ENCODE assay signal across 24 cellular contexts in the genomic region with DNA sequence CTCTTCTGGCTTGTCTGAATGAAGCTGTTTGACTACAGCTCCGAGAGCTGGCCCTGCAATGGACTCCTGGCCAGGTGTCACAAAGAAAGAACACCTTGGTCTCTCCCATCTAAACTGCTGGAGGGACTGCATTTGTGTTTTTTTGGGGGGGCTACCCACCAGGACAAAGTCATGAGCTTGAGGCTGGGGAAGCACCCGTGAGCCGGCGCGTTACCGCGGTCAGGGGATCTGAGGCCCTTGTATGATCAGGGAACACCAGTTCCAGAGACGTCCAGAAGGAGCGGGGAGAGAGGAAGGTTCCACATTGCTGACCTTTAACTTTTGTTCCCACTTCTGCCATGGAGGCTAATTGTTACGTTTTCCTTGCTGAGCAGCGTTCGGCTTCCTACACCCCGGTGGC.
"Had no signal": no experiment of that assay in that cellular context is flagged by ENCODE, and none has a peak within 500 bp of the region (broad histone marks: within the 10 kb centered on the region; RNA-seq: fewer than 3 reads in every experiment).

No MANE protein-coding gene starts in this region.

- H3K4me3 Mint-ChIP-seq: naive thymus-derived CD8-positive, alpha-beta T cell; nephron progenitor cell; stimulated activated memory B cell treated with anti-CD40 and anti-IgM and Interleukin-4, amounts not matched to agents 10 μg/mL and 1 μg/mL and 100 μg/mL, for 72 hours had no signal

- H3K9me3 Mint-ChIP-seq: naive thymus-derived CD8-positive, alpha-beta T cell; nephron progenitor cell had no signal

- H3K27me3 ChIP-seq: foreskin keratinocyte, pancreas, testis, tibial nerve had no signal

- H3K4me1 Mint-ChIP-seq: stimulated activated memory B cell treated with anti-CD40 and anti-IgM and Interleukin-4, amounts not matched to agents 10 μg/mL and 1 μg/mL and 100 μg/mL, for 72 hours had no signal

- H3K36me3 ChIP-seq: esophagus muscularis mucosa, gastroesophageal sphincter, heart left ventricle, left lung, lower lobe of right lung, neutrophil, pancreas, tibial nerve, upper lobe of left lung had no signal

- H3K27ac ChIP-seq: coronary artery, esophagus muscularis mucosa, foreskin keratinocyte, gastroesophageal sphincter, heart left ventricle, left lung, lower lobe of right lung, neutrophil, pancreas, testis, tibial nerve, upper lobe of left lung had no signal

- H3K4me2 ChIP-seq: smooth muscle cell had no signal

- H3K4me1 ChIP-seq: esophagus muscularis mucosa, foreskin keratinocyte, gastroesophageal sphincter, heart left ventricle, left lung, lower lobe of right lung, pancreas, testis, tibial nerve, upper lobe of left lung had no signal

- H3K9me3 ChIP-seq: esophagus muscularis mucosa, gastroesophageal sphincter, heart left ventricle, left lung, lower lobe of right lung, neutrophil, pancreas, testis, tibial nerve, upper lobe of left lung had no signal

- H3K27ac Mint-ChIP-seq: nephron progenitor cell; progenitor cell of endocrine pancreas; stimulated activated memory B cell treated with anti-CD40 and anti-IgM and Interleukin-4, amounts not matched to agents 10 μg/mL and 1 μg/mL and 100 μg/mL, for 72 hours had no signal

- DNase-seq: dermis blood vessel endothelial cell; effector memory CD4-positive, alpha-beta T cell; foreskin keratinocyte; heart left ventricle; hippocampal formation; left cardiac atrium; left lung; lower lobe of right lung; naive thymus-derived CD8-positive, alpha-beta T cell; nephron progenitor cell; pancreas; stimulated activated CD4-positive, alpha-beta T cell treated with anti-CD3 and anti-CD28 coated beads, Interleukin-4, amount 100 ng/mL, for 4 hours; stimulated activated naive CD8-positive, alpha-beta T cell treated with anti-CD3 and anti-CD28 coated beads, Interleukin-15, Interleukin-2, amounts not matched to agents 100 U/mL and 50 U/mL, for 24 hours; substantia nigra; testis; upper lobe of left lung had no signal

- H3K4me3 ChIP-seq: coronary artery, esophagus muscularis mucosa, gastroesophageal sphincter, heart left ventricle, left lung, lower lobe of right lung, pancreas, smooth muscle cell, testis, tibial nerve, upper lobe of left lung had no signal

- H3K36me3 Mint-ChIP-seq: naive thymus-derived CD8-positive, alpha-beta T cell; stimulated activated memory B cell treated with anti-CD40 and anti-IgM and Interleukin-4, amounts not matched to agents 10 μg/mL and 1 μg/mL and 100 μg/mL, for 72 hours had no signal
